Comparison of ENCODE assay signal across 8 cellular contexts in genomic region chr9:36398745-36399144, GRCh38. TPM values are rescaled to one million over a fixed set of nuclear protein-coding genes. Genes with fewer than 3 reads are reported as not detected.
DNase-seq lines count a peak whose midpoint lies in the region; ATAC-seq and TF ChIP-seq lines count a peak whose summit lies in the region.

No MANE protein-coding gene starts in this region.

- CTCF ChIA-PET in OCI-LY7 (lab: Charles Lee; ENCODE audit: unreplicated experiment), result no interaction called here

- no TSS peak for BruUV-seq in OCI-LY7 (replicated peaks; lab: Mats Ljungman, UMichigan)

- POLR2A ChIA-PET in OCI-LY7 (lab: Charles Lee), result no interaction called here

- H3K9me3 ChIP-seq in OCI-LY7 (ENCODE audit: low read length) (peaks cover 8% of the 10 kb centered on the region; the same call in 1 of the 2 replicates), endocrine pancreas (ENCODE audit: control insufficient read depth, low read length) (no peaks in the 10 kb centered on the region), neuron (ENCODE audit: low read length) (peaks cover 3% of the 10 kb centered on the region), aorta (ENCODE audit: control insufficient read depth, low read length) (no peaks in the 10 kb centered on the region)

- H4K20me1 ChIP-seq in OCI-LY7 (ENCODE audit: insufficient read depth, low read length), result peaks cover 14% of the 10 kb centered on the region; the same call in 1 of the 2 replicates

- no peak for TF ChIP-seq CTCF in OCI-LY7 (conservative IDR thresholded peaks at IDR 0.05; ENCODE audit: low read length)

- H3K36me3 ChIP-seq in OCI-LY7 (ENCODE audit: insufficient read depth, low read length), result peaks cover 42% of the 10 kb centered on the region
- H3K36me3 ChIP-seq in endocrine pancreas (ENCODE audit: control insufficient read depth, insufficient read depth, low read length), result no peaks in the 10 kb centered on the region
- H3K36me3 ChIP-seq in neuron (ENCODE audit: insufficient read depth, low read length), result peaks cover 13% of the 10 kb centered on the region
- peaks cover 0 to 3% of the 10 kb centered on the region in 2 donors for H3K36me3 ChIP-seq in aorta (ENCODE audit: control insufficient read depth in 1 of 2, insufficient read depth in 2 of 2, low read length in 1 of 2)

- ATAC-seq in aorta (ENCODE audit: low FRiP score) (no peak), GM21717 (IDR thresholded peaks at IDR 0.05; ENCODE audit: unreplicated experiment) (no peak)

- H2AFZ ChIP-seq in OCI-LY7 (ENCODE audit: low read length) (no peak overlapping the region), neuron (ENCODE audit: low read depth, low read length) (no peak overlapping the region)

- no peaks in the 10 kb centered on the region for H3K9me2 ChIP-seq in OCI-LY7 (ENCODE audit: insufficient read depth, low read length)

- no peaks in the 10 kb centered on the region for H3K27me3 ChIP-seq in endocrine pancreas (ENCODE audit: control insufficient read depth, insufficient read depth, low read length)
- no peaks in the 10 kb centered on the region for H3K27me3 ChIP-seq in neuron (ENCODE audit: insufficient read depth, low read length)
- no peaks in the 10 kb centered on the region for H3K27me3 ChIP-seq in aorta (ENCODE audit: control insufficient read depth in 1 of 2, insufficient read depth in 2 of 2, low read length in 1 of 2)

- DNase-seq in GM04503 (ENCODE audit: low read depth) (peak; percentile 68), OCI-LY7 (ENCODE audit: low spot score) (no peak), NCI-H82 (lab: John Stamatoyannopoulos, UW) (no peak), aorta (no peak)
- no peak for DNase-seq in stimulated activated CD4-positive, alpha-beta T cell treated with anti-CD3 and anti-CD28 coated beads, Interleukin-4, amount 100 ng/mL, for 1 hour

- H3K4me3 ChIP-seq in OCI-LY7 (ENCODE audit: low read depth, low read length, poor library complexity, severe bottlenecking), result peak overlapping the region; percentile 86
- peak overlapping the region; percentile 100 for H3K4me3 ChIP-seq in endocrine pancreas (ENCODE audit: control insufficient read depth, insufficient read depth, low read length)
- peak overlapping the region; percentile 90 for H3K4me3 ChIP-seq in neuron (ENCODE audit: low read length)
- no peak overlapping the region for H3K4me3 ChIP-seq in aorta (ENCODE audit: low read length in 2 of 2)

- H3K4me1 ChIP-seq in OCI-LY7 (ENCODE audit: insufficient read depth, low read length, poor library complexity, severe bottlenecking) (peaks cover 17% of the 10 kb centered on the region), endocrine pancreas (ENCODE audit: control insufficient read depth, insufficient read depth, low read length) (peaks cover 5% of the 10 kb centered on the region), neuron (ENCODE audit: insufficient read depth, low read length) (peaks cover 17% of the 10 kb centered on the region), aorta (ENCODE audit: control insufficient read depth in 1 of 2, insufficient read depth in 2 of 2, low read length in 2 of 2) (no peaks in the 10 kb centered on the region)

- peak overlapping the region; percentile 82 for H3K4me2 ChIP-seq in OCI-LY7 (ENCODE audit: low read length)

- peaks cover 63% of the 10 kb centered on the region for H3K79me2 ChIP-seq in OCI-LY7 (ENCODE audit: insufficient read depth, low read depth, low read length)

- no peak overlapping the region for H3K9ac ChIP-seq in endocrine pancreas (ENCODE audit: control insufficient read depth, insufficient read depth, low read length)

- H3K27ac ChIP-seq in OCI-LY7 (ENCODE audit: low read depth, low read length, poor library complexity, severe bottlenecking), result no peak overlapping the region
- no peak overlapping the region for H3K27ac ChIP-seq in aorta (ENCODE audit: low read depth in 1 of 2, low read length in 2 of 2)

- intact Hi-C loops in OCI-LY7 (cut with micrococcal nuclease; ENCODE audit: unreplicated experiment), result no loop called here
- intact Hi-C loops in aorta (cut with DNase I), result no loop called here

RNA-seq across cellular contexts. Expression of gene RNF38, which starts 1.3 kb away (rescaled TPM):
- 5.7 and 9.0 TPM in 2 replicates for total RNA-seq in OCI-LY7 (2014; rRNA removed; shearing (Covaris generic))
- 25.5 and 30.5 TPM in 2 replicates for total RNA-seq in OCI-LY7 (2022)
- 10 to 100 TPM; 52.4 to 59.6 TPM for total RNA-seq in aorta
- 10 to 100 TPM; 14.5 to 18.2 TPM for polyA plus RNA-seq in aorta

Comparison
In these comparisons a context has a peak if more than half of its experiments do, and no peak if none do; other contexts are left out.
1. H3K4me3 ChIP-seq: peak in OCI-LY7 (single experiment), endocrine pancreas (single experiment) and neuron (single experiment); none in aorta (0 of 2).